ENCODE assay signal across 8 cellular contexts in the genomic region with DNA sequence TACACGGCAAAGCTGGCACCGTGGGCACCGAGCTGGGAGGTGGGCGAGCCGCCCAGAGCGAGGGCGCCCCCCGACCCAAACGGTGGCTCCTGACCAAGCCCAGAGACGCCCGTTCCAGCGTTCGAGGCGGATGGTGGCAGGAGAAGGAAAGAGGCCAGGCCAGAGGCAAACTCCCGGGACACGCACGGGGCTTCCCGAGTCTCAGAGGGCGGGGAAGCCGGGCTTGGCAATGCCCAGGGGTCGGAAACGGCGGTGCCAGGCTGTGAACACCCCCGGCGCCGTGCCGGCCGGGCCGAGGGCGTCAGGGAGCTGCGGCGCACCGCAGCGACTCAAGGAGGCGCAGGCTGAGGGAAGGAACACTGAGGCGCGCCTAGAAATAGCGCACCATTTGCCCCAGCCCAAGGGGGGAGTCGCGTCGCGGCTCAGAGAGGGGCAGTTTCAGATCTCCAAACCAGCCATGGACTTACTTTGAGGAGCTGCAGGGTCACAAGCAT. TPM values are rescaled to one million over a fixed set of nuclear protein-coding genes. Genes with fewer than 3 reads are reported as not detected.
A peak's percentile ranks its signal among the peaks of the same experiment; 100 is the strongest.
DNase-seq lines count a peak whose midpoint lies in the region; ATAC-seq and TF ChIP-seq lines count a peak whose summit lies in the region.

No MANE protein-coding gene starts in this region.

- no peak overlapping the region for H2AFZ ChIP-seq in OCI-LY1 (ENCODE audit: low read length)

- H3K36me3 Mint-ChIP-seq in activated T-cell treated with anti-CD3 and anti-CD28 coated beads, Interleukin-2, amount 50 U/mL, for 24 hours (ENCODE audit: low read depth), result no peaks in the 10 kb centered on the region

- peaks cover 69% of the 10 kb centered on the region for H3K27me3 Mint-ChIP-seq in activated T-cell treated with anti-CD3 and anti-CD28 coated beads, Interleukin-2, amount 50 U/mL, for 24 hours

- H3K4me1 ChIP-seq in OCI-LY1 (ENCODE audit: insufficient read depth, low read length, severe bottlenecking), result peaks cover 8% of the 10 kb centered on the region

- H3K9me3 ChIP-seq in OCI-LY1 (ENCODE audit: low read length), result no peaks in the 10 kb centered on the region

- no peak overlapping the region for H3K27ac ChIP-seq in OCI-LY1 (ENCODE audit: low read depth, low read length, poor library complexity, severe bottlenecking)

- no peaks in the 10 kb centered on the region for H3K9me2 ChIP-seq in OCI-LY1 (ENCODE audit: low read depth, low read length)

- H3K36me3 ChIP-seq in OCI-LY1 (ENCODE audit: insufficient read depth, low read length), result no peaks in the 10 kb centered on the region

- peaks cover 7% of the 10 kb centered on the region; the same call in 1 of the 2 replicates for H3K27me3 ChIP-seq in OCI-LY1 (ENCODE audit: insufficient read depth, low read length)

- TF ChIP-seq CTCF in OCI-LY1 (IDR thresholded peaks at IDR 0.05; ENCODE audit: low read length), result no peak

- H3K27ac Mint-ChIP-seq in activated T-cell treated with anti-CD3 and anti-CD28 coated beads, Interleukin-2, amount 50 U/mL, for 24 hours, result peak overlapping the region; percentile 80

- peaks cover 49% of the 10 kb centered on the region for H3K4me1 Mint-ChIP-seq in activated T-cell treated with anti-CD3 and anti-CD28 coated beads, Interleukin-2, amount 50 U/mL, for 24 hours (ENCODE audit: low read depth)

- ATAC-seq in HG02623 (IDR thresholded peaks at IDR 0.05; ENCODE audit: unreplicated experiment), result peak; percentile 39

- H3K4me3 Mint-ChIP-seq in activated T-cell treated with anti-CD3 and anti-CD28 coated beads, Interleukin-2, amount 50 U/mL, for 24 hours, result peak overlapping the region; percentile 83

- H4K20me1 ChIP-seq in OCI-LY1 (ENCODE audit: insufficient read depth, low read length), result no peaks in the 10 kb centered on the region

- H3K9ac ChIP-seq in OCI-LY1 (ENCODE audit: low read length), result no peak overlapping the region

- H3K9me3 Mint-ChIP-seq in activated T-cell treated with anti-CD3 and anti-CD28 coated beads, Interleukin-2, amount 50 U/mL, for 24 hours, result no peaks in the 10 kb centered on the region

- no peaks in the 10 kb centered on the region for H3F3A ChIP-seq in OCI-LY1 (ENCODE audit: insufficient read depth, low read length)

- H3K4me2 ChIP-seq in OCI-LY1 (ENCODE audit: low read length), result peak overlapping the region; percentile 34

- peak overlapping the region; percentile 20 for H3K4me3 ChIP-seq in OCI-LY1 (ENCODE audit: low read depth, low read length, poor library complexity, severe bottlenecking)

- DNase-seq in activated T-cell treated with anti-CD3 and anti-CD28 coated beads, Interleukin-2, amount 50 U/mL, for 24 hours, result no peak
- no peak for DNase-seq in activated T-cell treated with anti-CD3 and anti-CD28 coated beads, Interleukin-2, amount 50 U/mL, for 1 hour
- peak; percentile 26 for DNase-seq in dedifferentiated amniotic fluid mesenchymal stem cell (ENCODE audit: extremely low spot score)
- DNase-seq in mucosa of gallbladder (ENCODE audit: low spot score), result peak; percentile 17
- DNase-seq in NCI-H1930 (lab: John Stamatoyannopoulos, UW), result no peak
- DNase-seq in UCSD-AML1 (lab: John Stamatoyannopoulos, UW; ENCODE audit: unreplicated experiment), result no peak

- H3K79me2 ChIP-seq in OCI-LY1 (ENCODE audit: insufficient read depth, low read length), result no peaks in the 10 kb centered on the region

RNA-seq across cellular contexts. Expression of gene SPRY4, which starts 0.4 kb away (rescaled TPM):
- 17.4 TPM for total RNA-seq in mucosa of gallbladder

Comparison
In these comparisons a context has a peak if more than half of its experiments do, and no peak if none do; other contexts are left out.
1. DNase-seq: peak in dedifferentiated amniotic fluid mesenchymal stem cell (single experiment) and mucosa of gallbladder (single experiment); none in activated T-cell treated with anti-CD3 and anti-CD28 coated beads, Interleukin-2, amount 50 U/mL, for 24 hours (single experiment), activated T-cell treated with anti-CD3 and anti-CD28 coated beads, Interleukin-2, amount 50 U/mL, for 1 hour (single experiment), NCI-H1930 (0 of 2) and UCSD-AML1 (single experiment).